In the genomic region with DNA sequence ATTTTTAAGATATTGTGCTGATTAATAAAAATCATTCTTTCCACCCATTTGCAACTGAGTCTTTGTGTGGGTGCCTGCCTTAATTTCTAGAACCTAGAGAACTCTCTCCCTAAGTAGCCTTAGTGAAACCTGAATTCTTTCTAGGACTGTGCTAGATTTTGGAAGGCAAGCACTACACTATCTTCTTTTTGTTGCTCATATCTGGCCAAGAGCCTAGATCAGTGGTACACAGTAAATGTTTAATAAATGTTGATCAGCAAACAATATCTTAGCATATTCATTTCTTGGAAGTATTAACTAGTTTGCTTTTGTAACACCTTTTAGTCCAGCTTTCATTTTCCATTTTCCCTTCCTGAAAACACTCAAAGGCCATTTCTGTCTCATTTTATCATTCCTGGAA, we compare ENCODE assay signal across 15 cellular contexts.
DNase-seq lines count a peak whose midpoint lies in the region; ATAC-seq and TF ChIP-seq lines count a peak whose summit lies in the region.
"Had no signal": no experiment of that assay in that cellular context is flagged by ENCODE, and none has a peak within 500 bp of the region (broad histone marks: within the 10 kb centered on the region; RNA-seq: fewer than 3 reads in every experiment).

No MANE protein-coding gene starts in this region.

- CTCF ChIA-PET in GM10248 (lab: Yijun Ruan, JAX) = interaction anchor here (1.2 kb wide), 1 partner anchor 13 kb away, joined by 5 read pairs; no protein-coding TSS in a partner anchor

- H3K36me3 Mint-ChIP-seq in T-helper 1 cell treated with Interleukin-12 subunit alpha and Interleukin-12 subunit beta and Interleukin-4 antibody, amounts not matched to agents 30 μg/mL and 1 μg/mL, for 36 hours (ENCODE audit: low read depth) = no peaks in the 10 kb centered on the region
- H3K36me3 Mint-ChIP-seq in activated T-helper 2 cell treated with anti-CD3 and anti-CD28 coated beads, Interferon-gamma antibody, Interleukin-2, Interleukin-4, amounts not matched to agents 10 μg/mL and 5 μg/mL and 100 μg/mL, durations not matched to agents 14 hours and 24 hours and 36 hours (ENCODE audit: low read depth) = peaks cover 10% of the 10 kb centered on the region

- peak overlapping the region; percentile 25 for H3K4me3 Mint-ChIP-seq in T-helper 1 cell treated with Interleukin-12 subunit alpha and Interleukin-12 subunit beta and Interleukin-4 antibody, amounts not matched to agents 30 μg/mL and 1 μg/mL, for 36 hours
- no peak overlapping the region for H3K4me3 Mint-ChIP-seq in activated T-helper 2 cell treated with anti-CD3 and anti-CD28 coated beads, Interferon-gamma antibody, Interleukin-2, Interleukin-4, amounts not matched to agents 10 μg/mL and 5 μg/mL and 100 μg/mL, durations not matched to agents 14 hours and 24 hours and 36 hours (ENCODE audit: low read depth)

- no peak overlapping the region for H3K4me2 ChIP-seq in smooth muscle cell

- H3K27me3 ChIP-seq in smooth muscle cell (ENCODE audit: low read depth) = no peaks in the 10 kb centered on the region

- H3K4me1 ChIP-seq in smooth muscle cell (ENCODE audit: low read depth) = peaks cover 9% of the 10 kb centered on the region

- DNase-seq in T-helper 1 cell (no peak), smooth muscle cell (lab: John Stamatoyannopoulos, UW; ENCODE audit: unreplicated experiment) (no peak), GM10248 (ENCODE audit: extremely low spot score) (no peak), NOMO-1 treated with DMSO at 0.1 percent for 48 hours (lab: John Stamatoyannopoulos, UW; ENCODE audit: unreplicated experiment) (no peak)
- no peak for DNase-seq in activated T-helper 2 cell treated with anti-CD3 and anti-CD28 coated beads, Interferon-gamma antibody, Interleukin-2, Interleukin-4, amounts not matched to agents 10 μg/mL and 5 μg/mL and 100 μg/mL, durations not matched to agents 14 hours and 24 hours and 36 hours (ENCODE audit: low spot score)
- DNase-seq: 8988T, Karpas-422, MV-4-11, NCI-H1436, NCI-H2029 treated with DMSO at 0.1 percent for 48 hours, NCI-H510A treated with DMSO at 0.1 percent for 48 hours had no signal

- H3K9me3 ChIP-seq in smooth muscle cell (replicated peaks; ENCODE audit: low read depth) = no peaks in the 10 kb centered on the region

- no peak overlapping the region for H3K9ac ChIP-seq in smooth muscle cell (ENCODE audit: low read depth)

- H2AFZ ChIP-seq in smooth muscle cell (ENCODE audit: low read depth) = no peak overlapping the region

- H3K27ac ChIP-seq in 22Rv1 = peak overlapping the region; percentile 40
- peak overlapping the region; percentile 97 for H3K27ac ChIP-seq in smooth muscle cell (ENCODE audit: low read depth)
- H3K27ac ChIP-seq: C4-2B had no signal

- TF ChIP-seq CTCF in 22Rv1 (IDR thresholded peaks at IDR 0.05) (no peak), smooth muscle cell (IDR thresholded peaks at IDR 0.05; ENCODE audit: borderline replicate concordance, insufficient read depth, poor library complexity, severe bottlenecking) (no peak), GM10248 (IDR thresholded peaks at IDR 0.05; ENCODE audit: control extremely low read depth, extremely low read depth, low read depth, missing control alignments) (no peak)

- peak overlapping the region; percentile 46 for H3K27ac Mint-ChIP-seq in T-helper 1 cell treated with Interleukin-12 subunit alpha and Interleukin-12 subunit beta and Interleukin-4 antibody, amounts not matched to agents 30 μg/mL and 1 μg/mL, for 36 hours
- H3K27ac Mint-ChIP-seq in activated T-helper 2 cell treated with anti-CD3 and anti-CD28 coated beads, Interferon-gamma antibody, Interleukin-2, Interleukin-4, amounts not matched to agents 10 μg/mL and 5 μg/mL and 100 μg/mL, durations not matched to agents 14 hours and 24 hours and 36 hours = peak overlapping the region; percentile 56

- no peak overlapping the region for H3K4me3 ChIP-seq in smooth muscle cell

- no peak for ATAC-seq in HG02973 (IDR thresholded peaks at IDR 0.05; ENCODE audit: unreplicated experiment)

- no peaks in the 10 kb centered on the region for H4K20me1 ChIP-seq in smooth muscle cell (ENCODE audit: low read depth)

- no peaks in the 10 kb centered on the region for H3K9me3 Mint-ChIP-seq in T-helper 1 cell treated with Interleukin-12 subunit alpha and Interleukin-12 subunit beta and Interleukin-4 antibody, amounts not matched to agents 30 μg/mL and 1 μg/mL, for 36 hours
- H3K9me3 Mint-ChIP-seq in activated T-helper 2 cell treated with anti-CD3 and anti-CD28 coated beads, Interferon-gamma antibody, Interleukin-2, Interleukin-4, amounts not matched to agents 10 μg/mL and 5 μg/mL and 100 μg/mL, durations not matched to agents 14 hours and 24 hours and 36 hours = no peaks in the 10 kb centered on the region

- H3F3A ChIP-seq in smooth muscle cell (ENCODE audit: low read depth) = peaks cover 17% of the 10 kb centered on the region

- H3K27me3 Mint-ChIP-seq in T-helper 1 cell treated with Interleukin-12 subunit alpha and Interleukin-12 subunit beta and Interleukin-4 antibody, amounts not matched to agents 30 μg/mL and 1 μg/mL, for 36 hours (ENCODE audit: low read depth) = no peaks in the 10 kb centered on the region
- no peaks in the 10 kb centered on the region for H3K27me3 Mint-ChIP-seq in activated T-helper 2 cell treated with anti-CD3 and anti-CD28 coated beads, Interferon-gamma antibody, Interleukin-2, Interleukin-4, amounts not matched to agents 10 μg/mL and 5 μg/mL and 100 μg/mL, durations not matched to agents 14 hours and 24 hours and 36 hours (ENCODE audit: low read depth)

- H3K36me3 ChIP-seq in smooth muscle cell (ENCODE audit: low read depth) = no peaks in the 10 kb centered on the region

- POLR2A ChIA-PET in GM10248 (lab: Yijun Ruan, JAX) = no interaction called here

- H3K4me1 Mint-ChIP-seq in T-helper 1 cell treated with Interleukin-12 subunit alpha and Interleukin-12 subunit beta and Interleukin-4 antibody, amounts not matched to agents 30 μg/mL and 1 μg/mL, for 36 hours (ENCODE audit: low read depth) = peaks cover 80% of the 10 kb centered on the region
- peaks cover 81% of the 10 kb centered on the region for H3K4me1 Mint-ChIP-seq in activated T-helper 2 cell treated with anti-CD3 and anti-CD28 coated beads, Interferon-gamma antibody, Interleukin-2, Interleukin-4, amounts not matched to agents 10 μg/mL and 5 μg/mL and 100 μg/mL, durations not matched to agents 14 hours and 24 hours and 36 hours (ENCODE audit: low read depth)

- H3K79me2 ChIP-seq in smooth muscle cell (ENCODE audit: low read depth) = no peaks in the 10 kb centered on the region

- intact Hi-C loops in activated T-helper 2 cell treated with anti-CD3 and anti-CD28 coated beads, Interferon-gamma antibody, Interleukin-2, Interleukin-4, amounts not matched to agents 10 μg/mL and 5 μg/mL and 100 μg/mL, durations not matched to agents 14 hours and 24 hours and 36 hours (cut with micrococcal nuclease) = loop anchor here (10.0 kb wide), 1 partner anchor 236 kb away; a partner anchor contains a TSS
